8 cellular contexts compared by ENCODE assay signal in genomic region chr6:136643850-136644596, GRCh38.
DNase-seq lines count a peak whose midpoint lies in the region; ATAC-seq, FAIRE-seq and TF ChIP-seq lines count a peak whose summit lies in the region.

No MANE protein-coding gene starts in this region.

- H3K9me3 ChIP-seq in left ventricle myocardium inferior (replicated peaks): no peaks in the 10 kb centered on the region

- peaks cover 61% of the 10 kb centered on the region for H3K4me1 ChIP-seq in left ventricle myocardium inferior

- no peaks in the 10 kb centered on the region for H3K27me3 Mint-ChIP-seq in T-cell

- ATAC-seq in T-cell (replicated peaks in 1 of 4) (peak; percentile 66 to 77 (median 71)), HG02981 (IDR thresholded peaks at IDR 0.05; ENCODE audit: unreplicated experiment) (no peak)

- H3K9me3 Mint-ChIP-seq in T-cell: no peaks in the 10 kb centered on the region

- H3K36me3 Mint-ChIP-seq in T-cell: peaks cover 12% of the 10 kb centered on the region

- no peak for TF ChIP-seq POLR2A in H54 (IDR thresholded peaks at IDR 0.05; ENCODE audit: low read depth, low read length)

- peak overlapping the region; percentile 74 for H3K27ac ChIP-seq in left ventricle myocardium inferior (replicated peaks)

- POLR2A ChIA-PET in T-cell (lab: Charles Lee): interaction anchor here (0.6 to 2.3 kb wide), 3 partner anchors 148 to 151 kb away, joined by 3 to 13 read pairs (median 5); partner anchors contain the start of gene MAP3K5 (in 2 of the 2)

- TF ChIP-seq CTCF in D721Med (IDR thresholded peaks at IDR 0.05; ENCODE audit: insufficient read depth, missing control alignments): peak; percentile 93
- TF ChIP-seq CTCF in left ventricle myocardium inferior (IDR thresholded peaks at IDR 0.05; ENCODE audit: borderline replicate concordance): peak; percentile 87
- TF ChIP-seq CTCF in retinal pigment epithelial cell (conservative IDR thresholded peaks at IDR 0.05; ENCODE audit: low read depth, low read length): peak; percentile 90

- H3K27ac Mint-ChIP-seq in T-cell: peak overlapping the region in 1 of 2 donors; percentile 12

- intact Hi-C loops in left ventricle myocardium inferior (cut with micrococcal nuclease): loop anchor here (2.0 kb wide), 1 partner anchor 149 kb away; the partner anchor contains the start of gene MAP3K5

- no peak overlapping the region for H3K4me3 ChIP-seq in left ventricle myocardium inferior
- H3K4me3 ChIP-seq in retinal pigment epithelial cell (ENCODE audit: low read length): no peak overlapping the region

- no peak overlapping the region for H3K4me3 Mint-ChIP-seq in T-cell

- H3K36me3 ChIP-seq in left ventricle myocardium inferior: no peaks in the 10 kb centered on the region

- H3K27me3 ChIP-seq in left ventricle myocardium inferior (ENCODE audit: low read depth): no peaks in the 10 kb centered on the region

- peaks cover 0 to 5% (median 2%) of the 10 kb centered on the region in 3 donors for H3K4me1 Mint-ChIP-seq in T-cell

- DNase-seq in D721Med (ENCODE audit: insufficient read length, low spot score): peak; percentile 44
- peak; percentile 19 for DNase-seq in H54 (ENCODE audit: insufficient read length, low spot score)
- DNase-seq in NCI-H1436 (lab: John Stamatoyannopoulos, UW): peak; percentile 73
- DNase-seq in T-cell: peak; percentile 43 to 82 (median 72)
- DNase-seq in amniotic epithelial cell (ENCODE audit: low read depth): peak; percentile 88
- peak; percentile 87 for DNase-seq in left ventricle myocardium inferior
- peak; percentile 61 for DNase-seq in retinal pigment epithelial cell (ENCODE audit: low read depth)

- CTCF ChIA-PET in T-cell (lab: Charles Lee): interaction anchor here (0.6 to 9.7 kb wide), 48 partner anchors 9 to 1827 kb away, joined by 3 to 320 read pairs (median 4); partner anchors contain the start of genes MAP3K5 (in 2 of the 2) and PEX7 (in 1 of the 2)

- FAIRE-seq in D721Med (lab: Jason Lieb, UNC): peak; percentile 77
- peak; percentile 52 for FAIRE-seq in H54 (lab: Jason Lieb, UNC)

Comparison
In these comparisons a context has a peak if more than half of its experiments do, and no peak if none do; other contexts are left out.
1. DNase-seq: peak in every context shown above with its lines; median percentile 88 in amniotic epithelial cell; 87 in left ventricle myocardium inferior; 73 in NCI-H1436; 72 in T-cell; 61 in retinal pigment epithelial cell; 44 in D721Med; 19 in H54.